26 cellular contexts compared by ENCODE assay signal in the genomic region with DNA sequence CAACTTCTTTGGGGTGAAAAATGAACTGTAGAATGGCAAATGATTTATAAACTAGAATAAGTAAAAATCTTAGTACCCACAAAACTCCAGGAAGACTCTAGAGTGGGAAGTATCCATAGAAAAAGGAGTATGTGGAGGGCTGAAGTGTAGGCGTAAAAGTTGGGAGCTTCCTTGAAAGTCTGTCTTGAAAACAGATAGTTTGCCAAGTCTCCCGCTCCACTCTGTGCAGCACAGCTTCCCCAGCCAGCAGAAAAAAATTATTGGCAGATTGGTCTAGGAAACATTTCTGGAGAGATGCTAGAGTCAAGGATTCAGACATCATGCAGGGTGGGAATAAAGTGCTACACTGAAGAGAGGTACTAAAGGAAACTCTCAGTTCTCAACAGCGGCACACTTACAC. TPM values are rescaled to one million over a fixed set of nuclear protein-coding genes. Genes with fewer than 3 reads are reported as not detected.
"Had no signal": no experiment of that assay in that cellular context is flagged by ENCODE, and none has a peak within 500 bp of the region (broad histone marks: within the 10 kb centered on the region; RNA-seq: fewer than 3 reads in every experiment).

No MANE protein-coding gene starts in this region.

- H3K27ac ChIP-seq: brain microvascular endothelial cell, coronary artery, neutrophil, pancreas, right lobe of liver, stomach, testis had no signal

- H3K9me3 ChIP-seq: neutrophil, pancreas, right lobe of liver, testis had no signal

- H3K27ac Mint-ChIP-seq: activated CD4-positive, alpha-beta memory T cell treated with anti-CD3 and anti-CD28 coated beads for 36 hours; activated CD4-positive, alpha-beta T cell treated with anti-CD3 and anti-CD28 coated beads for 36 hours; activated naive CD8-positive, alpha-beta T cell treated with anti-CD3 and anti-CD28 coated beads for 36 hours; activated T-helper 1 cell treated with anti-CD3 and anti-CD28 coated beads, Interleukin-12 subunit alpha, Interleukin-12 subunit beta, Interleukin-2, Interleukin-4 antibody, amounts not matched to agents 30 ng/mL and 10 ng/mL and 1 ng/mL, durations not matched to agents 14 hours and 24 hours and 36 hours; naive thymus-derived CD8-positive, alpha-beta T cell; type B pancreatic cell; WTC11 had no signal

- H3K27me3 Mint-ChIP-seq: activated CD4-positive, alpha-beta memory T cell treated with anti-CD3 and anti-CD28 coated beads for 36 hours; activated CD4-positive, alpha-beta T cell treated with anti-CD3 and anti-CD28 coated beads for 36 hours; activated naive CD8-positive, alpha-beta T cell treated with anti-CD3 and anti-CD28 coated beads for 36 hours; central memory CD8-positive, alpha-beta T cell; naive thymus-derived CD8-positive, alpha-beta T cell; type B pancreatic cell had no signal

- H3K4me3 ChIP-seq: coronary artery, pancreas, right lobe of liver, stomach, testis had no signal

- H3K4me3 Mint-ChIP-seq: activated CD4-positive, alpha-beta memory T cell treated with anti-CD3 and anti-CD28 coated beads for 36 hours; activated CD4-positive, alpha-beta T cell treated with anti-CD3 and anti-CD28 coated beads for 36 hours; activated naive CD8-positive, alpha-beta T cell treated with anti-CD3 and anti-CD28 coated beads for 36 hours; activated T-helper 1 cell treated with anti-CD3 and anti-CD28 coated beads, Interleukin-12 subunit alpha, Interleukin-12 subunit beta, Interleukin-2, Interleukin-4 antibody, amounts not matched to agents 30 ng/mL and 10 ng/mL and 1 ng/mL, durations not matched to agents 14 hours and 24 hours and 36 hours; central memory CD8-positive, alpha-beta T cell; naive thymus-derived CD8-positive, alpha-beta T cell; type B pancreatic cell; WTC11 had no signal

- H3K36me3 ChIP-seq: brain microvascular endothelial cell, neutrophil, pancreas, right lobe of liver, stomach had no signal

- H3K4me1 Mint-ChIP-seq: activated CD4-positive, alpha-beta T cell treated with anti-CD3 and anti-CD28 coated beads for 36 hours; activated naive CD8-positive, alpha-beta T cell treated with anti-CD3 and anti-CD28 coated beads for 36 hours; central memory CD8-positive, alpha-beta T cell had no signal

- H3K36me3 Mint-ChIP-seq: type B pancreatic cell had no signal

- H3K4me1 ChIP-seq: pancreas, right lobe of liver, stomach, testis had no signal

- H3K27me3 ChIP-seq: brain microvascular endothelial cell, neutrophil, pancreas, right lobe of liver, stomach, testis had no signal

- ATAC-seq: activated CD4-positive, alpha-beta T cell treated with anti-CD3 and anti-CD28 coated beads for 36 hours; naive thymus-derived CD8-positive, alpha-beta T cell; pancreas; right lobe of liver; WTC11 had no signal

- DNase-seq: activated CD4-positive, alpha-beta memory T cell treated with anti-CD3 and anti-CD28 coated beads for 36 hours; activated CD4-positive, alpha-beta T cell treated with anti-CD3 and anti-CD28 coated beads for 36 hours; activated gamma-delta T cell treated with Interleukin-2 at 50 U/mL for 16 hours; activated naive CD8-positive, alpha-beta T cell treated with anti-CD3 and anti-CD28 coated beads for 36 hours; activated T-cell treated with anti-CD3 and anti-CD28 coated beads for 4 hours; brain microvascular endothelial cell; foreskin fibroblast; islet precursor cell; naive thymus-derived CD8-positive, alpha-beta T cell; pancreas; right lobe of liver; small intestine; stimulated activated CD4-positive, alpha-beta T cell treated with anti-CD3 and anti-CD28 coated beads, Interleukin-4, amount 100 ng/mL, for 1 hour; stomach; testis had no signal

RNA-seq across cellular contexts. Expression of gene CD200R1L, which starts 53.4 kb away (rescaled TPM):
- total RNA-seq: activated CD4-positive, alpha-beta memory T cell treated with anti-CD3 and anti-CD28 coated beads for 36 hours; activated CD4-positive, alpha-beta T cell treated with anti-CD3 and anti-CD28 coated beads for 36 hours; activated naive CD8-positive, alpha-beta T cell treated with anti-CD3 and anti-CD28 coated beads for 36 hours; activated T-helper 1 cell treated with anti-CD3 and anti-CD28 coated beads, Interleukin-12 subunit alpha, Interleukin-12 subunit beta, Interleukin-2, Interleukin-4 antibody, amounts not matched to agents 30 ng/mL and 10 ng/mL and 1 ng/mL, durations not matched to agents 14 hours and 24 hours and 36 hours; glomerular endothelial cell; lung microvascular endothelial cell; mucosa of gallbladder; naive thymus-derived CD8-positive, alpha-beta T cell; pancreas; pulmonary artery endothelial cell; right lobe of liver; stomach; WTC11 had no signal
- polyA plus RNA-seq: esophagus; naive thymus-derived CD8-positive, alpha-beta T cell; pancreas; small intestine; stomach had no signal
